Comparison of ENCODE assay signal across 29 cellular contexts in genomic region chr1:56917356-56917755, GRCh38. TPM values are rescaled to one million over a fixed set of nuclear protein-coding genes. Genes with fewer than 3 reads are reported as not detected.
"Had no signal": no experiment of that assay in that cellular context is flagged by ENCODE, and none has a peak within 500 bp of the region (broad histone marks: within the 10 kb centered on the region; RNA-seq: fewer than 3 reads in every experiment).

No MANE protein-coding gene starts in this region.

- H3K4me1 ChIP-seq: esophagus muscularis mucosa, gastrocnemius medialis, psoas muscle, spleen, transverse colon had no signal

- DNase-seq: effector memory CD4-positive, alpha-beta T cell; gastrocnemius medialis; immature natural killer cell; kidney; left cardiac atrium; left ventricle myocardium inferior; naive thymus-derived CD4-positive, alpha-beta T cell; nephron progenitor cell; psoas muscle; retina; spleen; stimulated activated CD4-positive, alpha-beta T cell treated with anti-CD3 and anti-CD28 coated beads, Interleukin-2, amount 100 ng/mL, for 24 hours; stimulated activated CD4-positive, alpha-beta T cell treated with anti-CD3 and anti-CD28 coated beads, Interleukin-4, amount 100 ng/mL, for 4 hours; stimulated activated naive CD4-positive, alpha-beta T cell; stomach; substantia nigra; transverse colon had no signal

- H3K4me3 Mint-ChIP-seq: immature natural killer cell; naive thymus-derived CD4-positive, alpha-beta T cell; nephron progenitor cell had no signal

- H3K4me1 Mint-ChIP-seq: naive thymus-derived CD4-positive, alpha-beta T cell had no signal

- H3K36me3 Mint-ChIP-seq: naive thymus-derived CD4-positive, alpha-beta T cell had no signal

- H3K27ac Mint-ChIP-seq: immature natural killer cell; naive thymus-derived CD4-positive, alpha-beta T cell; nephron progenitor cell had no signal

- H3K4me3 ChIP-seq: esophagus muscularis mucosa, gastrocnemius medialis, left ventricle myocardium inferior, lung, psoas muscle, spleen, stomach, thoracic aorta, transverse colon had no signal

- ATAC-seq: gastrocnemius medialis; left cardiac atrium; naive thymus-derived CD4-positive, alpha-beta T cell; psoas muscle; sciatic nerve had no signal

- H3K36me3 ChIP-seq: esophagus muscularis mucosa, gastrocnemius medialis, left ventricle myocardium inferior, neutrophil, spleen, stomach, thoracic aorta, transverse colon had no signal

- H3K9me3 Mint-ChIP-seq: nephron progenitor cell had no signal

- H3K27ac ChIP-seq: epithelial cell of prostate, esophagus muscularis mucosa, gastrocnemius medialis, left ventricle myocardium inferior, neutrophil, psoas muscle, spleen, stomach, thoracic aorta, transverse colon had no signal

- H3K27me3 ChIP-seq: esophagus muscularis mucosa, gastrocnemius medialis, neutrophil, stomach, transverse colon had no signal

RNA-seq across cellular contexts. Expression of gene C8B, which starts 48.5 kb away (rescaled TPM):
- total RNA-seq: esophagus muscularis mucosa; fibroblast of villous mesenchyme; kidney; left cardiac atrium; left ventricle myocardium inferior; mesenteric fat pad; mononuclear cell; naive thymus-derived CD4-positive, alpha-beta T cell; osteoblast; psoas muscle; sciatic nerve; skeletal muscle tissue; spleen; stomach; thoracic aorta; transverse colon; ureter had no signal
- polyA plus RNA-seq: immature natural killer cell; naive thymus-derived CD4-positive, alpha-beta T cell; psoas muscle; spleen had no signal
